In genomic region chr17:74430706-74431567, GRCh38 we compare ENCODE assay signal across 1 cellular context.
A peak's percentile ranks its signal among the peaks of the same experiment; 100 is the strongest.
TF ChIP-seq lines count a peak whose summit lies in the region.

No MANE protein-coding gene starts in this region.

TF ChIP-seq in HepG2, 621 proteins besides CTCF, POLR2A, EP300 and RAD21 (continued from another document and continues in another):
- TF ChIP-seq ZNF430 (CRISPR knock-in tag; IDR thresholded peaks at IDR 0.05) (no peak; the same call in none of the 2 replicates), MXI1 (IDR thresholded peaks at IDR 0.05; ENCODE audit: borderline replicate concordance, low read depth, low read length) (peak; percentile 44; the same call in 1 of the 3 replicates), ZFP1 (CRISPR knock-in tag; IDR thresholded peaks at IDR 0.05) (no peak), PBX3 (CRISPR knock-in tag; IDR thresholded peaks at IDR 0.05; ENCODE audit: borderline replicate concordance) (no peak; the same call in none of the 2 replicates), ZNF564 (CRISPR knock-in tag; IDR thresholded peaks at IDR 0.05) (peak; percentile 72; the same call in 1 of the 2 replicates), TFDP2 (CRISPR knock-in tag; IDR thresholded peaks at IDR 0.05) (peak; percentile 63), ZBTB20 (CRISPR knock-in tag; IDR thresholded peaks at IDR 0.05; ENCODE audit: borderline replicate concordance, low read depth) (peak; percentile 86; the same call in 1 of the 2 replicates), FUBP1 (CRISPR knock-in tag; IDR thresholded peaks at IDR 0.05; ENCODE audit: borderline replicate concordance) (no peak; the same call in 1 of the 2 replicates), PHF21A (CRISPR knock-in tag; IDR thresholded peaks at IDR 0.05) (peak; percentile 92), FOXP4 (CRISPR knock-in tag; IDR thresholded peaks at IDR 0.05) (no peak; the same call in none of the 2 replicates), PPARG (CRISPR knock-in tag; conservative IDR thresholded peaks at IDR 0.05) (0 out of 2 replicates have a peak, but pooled peaks have one; percentile 8), ZNF891 (CRISPR knock-in tag; IDR thresholded peaks at IDR 0.05) (peak; percentile 51; the same call in 1 of the 2 replicates), SPEN (CRISPR knock-in tag; IDR thresholded peaks at IDR 0.05; ENCODE audit: low read depth) (peak; percentile 89), RXRB (CRISPR knock-in tag; IDR thresholded peaks at IDR 0.05; ENCODE audit: borderline replicate concordance) (peak; percentile 72), NFRKB (IDR thresholded peaks at IDR 0.05) (no peak), ZNF431 (CRISPR knock-in tag; IDR thresholded peaks at IDR 0.05; ENCODE audit: borderline replicate concordance, low read depth) (no peak; the same call in 1 of the 2 replicates), RBM39 (IDR thresholded peaks at IDR 0.05; ENCODE audit: low read depth, low read length, poor library complexity, severe bottlenecking) (peak; percentile 79), RERE (CRISPR knock-in tag; IDR thresholded peaks at IDR 0.05; ENCODE audit: low read depth) (peak; percentile 21; the same call in 1 of the 2 replicates), ZEB1 (IDR thresholded peaks at IDR 0.05; ENCODE audit: insufficient replicate concordance, low read depth) (peak; percentile 42), HMG20B (CRISPR knock-in tag; conservative IDR thresholded peaks at IDR 0.05) (0 out of 2 replicates have a peak, but pooled peaks have one; percentile 51), TBX3 (IDR thresholded peaks at IDR 0.05; ENCODE audit: borderline replicate concordance) (no peak), CHD4 (IDR thresholded peaks at IDR 0.05; ENCODE audit: borderline replicate concordance, low read length) (0 out of 2 replicates have a peak, but pooled peaks have one; percentile 37), ZNF180 (CRISPR knock-in tag; IDR thresholded peaks at IDR 0.05; ENCODE audit: borderline replicate concordance, low read depth) (no peak), ZNF589 (CRISPR knock-in tag; conservative IDR thresholded peaks at IDR 0.05) (no peak), NR2F6 (IDR thresholded peaks at IDR 0.05) (peak; percentile 27; the same call in 1 of the 2 replicates), NR2F6 (CRISPR knock-in tag; IDR thresholded peaks at IDR 0.05) (peak; percentile 69; the same call in 1 of the 2 replicates), ZNF160 (CRISPR knock-in tag; IDR thresholded peaks at IDR 0.05) (peak; percentile 19; the same call in 1 of the 2 replicates), NCOR1 (IDR thresholded peaks at IDR 0.05; ENCODE audit: borderline replicate concordance, low read length) (peak; percentile 58; the same call in 1 of the 2 replicates), ZNF460 (CRISPR knock-in tag; IDR thresholded peaks at IDR 0.05; ENCODE audit: borderline replicate concordance) (peak; percentile 54; the same call in 1 of the 2 replicates), KLF13 (CRISPR knock-in tag; IDR thresholded peaks at IDR 0.05) (no peak), ZNF746 (CRISPR knock-in tag; IDR thresholded peaks at IDR 0.05) (peak; percentile 91), ZNF678 (CRISPR knock-in tag; IDR thresholded peaks at IDR 0.05) (no peak), ZNF354B (CRISPR knock-in tag; IDR thresholded peaks at IDR 0.05) (no peak), ZNF317 (CRISPR knock-in tag; IDR thresholded peaks at IDR 0.05) (peak; percentile 47; the same call in 1 of the 2 replicates), POLR2AphosphoS2 (IDR thresholded peaks at IDR 0.05; ENCODE audit: low read depth, low read length) (no peak), TGIF2 (CRISPR knock-in tag; IDR thresholded peaks at IDR 0.05) (no peak; the same call in none of the 2 replicates), KLF11 (CRISPR knock-in tag; IDR thresholded peaks at IDR 0.05) (no peak; the same call in 1 of the 2 replicates), ZNF577 (CRISPR knock-in tag; IDR thresholded peaks at IDR 0.05; ENCODE audit: borderline replicate concordance, low read depth) (no peak), ZNF318 (CRISPR knock-in tag; IDR thresholded peaks at IDR 0.05) (no peak; the same call in 1 of the 2 replicates), NFYB (CRISPR knock-in tag; IDR thresholded peaks at IDR 0.05) (no peak), RCOR2 (CRISPR knock-in tag; IDR thresholded peaks at IDR 0.05) (no peak), NR2F2 (IDR thresholded peaks at IDR 0.05; ENCODE audit: borderline replicate concordance, low read depth) (peak; percentile 42; the same call in 1 of the 2 replicates), ZNF773 (CRISPR knock-in tag; IDR thresholded peaks at IDR 0.05; ENCODE audit: borderline replicate concordance) (0 out of 2 replicates have a peak, but pooled peaks have one; percentile 67)
